Comparison of ENCODE assay signal across 23 cellular contexts in the genomic region with DNA sequence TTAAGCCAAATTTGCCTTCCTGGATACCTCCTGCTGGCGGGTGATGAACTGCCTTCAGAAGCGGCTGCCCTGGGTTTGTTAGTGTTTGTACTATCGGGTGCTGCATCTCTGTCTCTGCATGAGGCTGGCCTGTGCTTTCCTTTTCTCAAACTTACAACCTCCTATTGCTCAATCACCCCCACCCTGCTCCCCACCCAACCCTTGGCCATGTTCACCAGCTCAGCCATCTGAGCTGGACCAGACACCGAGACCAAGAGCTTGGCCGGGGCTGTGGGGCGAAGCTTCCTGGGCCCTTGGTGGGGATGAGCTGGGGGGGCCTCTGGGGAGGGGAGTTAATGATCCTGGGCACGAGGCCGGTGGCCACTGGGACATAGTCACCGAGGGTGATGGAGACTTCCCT. TPM values are rescaled to one million over a fixed set of nuclear protein-coding genes. Genes with fewer than 3 reads are reported as not detected.
DNase-seq lines count a peak whose midpoint lies in the region; ATAC-seq and TF ChIP-seq lines count a peak whose summit lies in the region.
"Had no signal": no experiment of that assay in that cellular context is flagged by ENCODE, and none has a peak within 500 bp of the region (broad histone marks: within the 10 kb centered on the region; RNA-seq: fewer than 3 reads in every experiment).

No MANE protein-coding gene starts in this region.

- TF ChIP-seq CTCF in mucosa of descending colon (IDR thresholded peaks at IDR 0.05) (no peak), type B pancreatic cell (conservative IDR thresholded peaks at IDR 0.05) (no peak)

- H3K36me3 ChIP-seq in adipocyte (ENCODE audit: control insufficient read depth, insufficient read depth, low read length, severe bottlenecking) (no peaks in the 10 kb centered on the region), mucosa of descending colon (ENCODE audit: low read depth) (no peaks in the 10 kb centered on the region)
- H3K36me3 ChIP-seq: BLaER1, breast epithelium, colonic mucosa, lower lobe of right lung had no signal

- no peaks in the 10 kb centered on the region for H3K9me3 Mint-ChIP-seq in type B pancreatic cell
- H3K9me3 Mint-ChIP-seq: activated CD8-positive, alpha-beta T cell treated with anti-CD3 and anti-CD28 coated beads for 36 hours; activated T-helper 17 cell treated with anti-CD3 and anti-CD28 coated beads, Interleukin-2, amount 50 U/mL, for 72 hours; effector memory CD8-positive, alpha-beta T cell; stimulated activated naive CD8-positive, alpha-beta T cell treated with anti-CD3 and anti-CD28 coated beads, Interleukin-15, Interleukin-2, amounts not matched to agents 100 ng/mL and 50 ng/mL, for 24 hours had no signal

- H3K36me3 Mint-ChIP-seq in type B pancreatic cell, result no peaks in the 10 kb centered on the region

- peak overlapping the region; percentile 59 for H3K9ac ChIP-seq in adipocyte (ENCODE audit: low read length)
- H3K9ac ChIP-seq: BLaER1 had no signal

- intact Hi-C loops in Right ventricle myocardium superior (cut with DNase I) (no loop called here), mucosa of descending colon (cut with DNase I, micrococcal nuclease) (no loop called here)

- H3K4me1 Mint-ChIP-seq in type B pancreatic cell (ENCODE audit: unreplicated experiment), result peaks cover 47% of the 10 kb centered on the region

- H3K4me3 ChIP-seq in adipocyte (ENCODE audit: low read length) (no peak overlapping the region), mucosa of descending colon (no peak overlapping the region)
- H3K4me3 ChIP-seq: BLaER1, breast epithelium, colonic mucosa, lower lobe of right lung had no signal

- no peak overlapping the region for H3K4me3 Mint-ChIP-seq in type B pancreatic cell
- H3K4me3 Mint-ChIP-seq: activated CD8-positive, alpha-beta T cell treated with anti-CD3 and anti-CD28 coated beads for 36 hours; activated T-helper 17 cell treated with anti-CD3 and anti-CD28 coated beads, Interleukin-2, amount 50 U/mL, for 72 hours; effector memory CD8-positive, alpha-beta T cell; stimulated activated naive CD8-positive, alpha-beta T cell treated with anti-CD3 and anti-CD28 coated beads, Interleukin-15, Interleukin-2, amounts not matched to agents 100 ng/mL and 50 ng/mL, for 24 hours; T-helper 17 cell had no signal

- H3K27me3 Mint-ChIP-seq in type B pancreatic cell, result no peaks in the 10 kb centered on the region
- H3K27me3 Mint-ChIP-seq: activated CD8-positive, alpha-beta T cell treated with anti-CD3 and anti-CD28 coated beads for 36 hours had no signal

- peaks cover 66% of the 10 kb centered on the region for H3K4me1 ChIP-seq in adipocyte (ENCODE audit: control insufficient read depth, insufficient read depth, low read length)
- H3K4me1 ChIP-seq in mucosa of descending colon (ENCODE audit: low read depth), result no peaks in the 10 kb centered on the region
- H3K4me1 ChIP-seq: breast epithelium, colonic mucosa, lower lobe of right lung had no signal

- no peaks in the 10 kb centered on the region for H3K9me3 ChIP-seq in adipocyte (ENCODE audit: control insufficient read depth, low read length)
- no peaks in the 10 kb centered on the region for H3K9me3 ChIP-seq in mucosa of descending colon
- H3K9me3 ChIP-seq: BLaER1, breast epithelium, colonic mucosa, lower lobe of right lung had no signal

- peak; percentile 60 for DNase-seq in adipocyte (ENCODE audit: low read depth)
- peak; percentile 68 for DNase-seq in Right ventricle myocardium superior
- peak in 1 of 3 donors; percentile 48 for DNase-seq in mucosa of descending colon
- DNase-seq in type B pancreatic cell (ENCODE audit: extremely low spot score, unreplicated experiment), result no peak
- DNase-seq in DMS53 (lab: John Stamatoyannopoulos, UW), result no peak
- DNase-seq: activated CD8-positive, alpha-beta T cell treated with anti-CD3 and anti-CD28 coated beads for 36 hours; activated naive CD4-positive, alpha-beta T cell treated with anti-CD3 and anti-CD28 coated beads, Interleukin-2, amount 50 U/mL, for 16 hours; amygdala; colonic mucosa; DND-41; effector memory CD8-positive, alpha-beta T cell; HCEC 1CT; lower lobe of right lung; NCI-H446 treated with DMSO at 0.1 percent for 48 hours; OCI-M1; T-helper 17 cell had no signal

- H3K27me3 ChIP-seq in adipocyte (replicated peaks; ENCODE audit: control insufficient read depth, insufficient read depth, low read length), result no peaks in the 10 kb centered on the region
- H3K27me3 ChIP-seq: BLaER1, breast epithelium had no signal

- H3K27ac Mint-ChIP-seq in type B pancreatic cell, result peak overlapping the region; percentile 15
- H3K27ac Mint-ChIP-seq: activated CD8-positive, alpha-beta T cell treated with anti-CD3 and anti-CD28 coated beads for 36 hours; activated T-helper 17 cell treated with anti-CD3 and anti-CD28 coated beads, Interleukin-2, amount 50 U/mL, for 72 hours; effector memory CD8-positive, alpha-beta T cell; stimulated activated naive CD8-positive, alpha-beta T cell treated with anti-CD3 and anti-CD28 coated beads, Interleukin-15, Interleukin-2, amounts not matched to agents 100 ng/mL and 50 ng/mL, for 24 hours; T-helper 17 cell had no signal

- ATAC-seq in Right ventricle myocardium superior (ENCODE audit: poor library complexity) (peak; percentile 69), mucosa of descending colon (peak; percentile 12), GM18870 (IDR thresholded peaks at IDR 0.05; ENCODE audit: unreplicated experiment) (no peak), GM18519 (IDR thresholded peaks at IDR 0.05; ENCODE audit: low FRiP score, unreplicated experiment) (no peak)
- ATAC-seq: activated CD8-positive, alpha-beta T cell treated with anti-CD3 and anti-CD28 coated beads for 36 hours; activated T-helper 17 cell treated with anti-CD3 and anti-CD28 coated beads, Interleukin-2, amount 50 U/mL, for 72 hours; effector memory CD8-positive, alpha-beta T cell; lower lobe of right lung; SK-N-SH treated with all-trans-retinoic acid at 6 μM for 48 hours; T-helper 17 cell had no signal

RNA-seq across cellular contexts. Expression of a gene that starts 16.8 kb away (rescaled TPM):
- total RNA-seq in Right ventricle myocardium superior (69.7 TPM), mucosa of descending colon (10 to 100 TPM; 10.2 to 48.9 (median 30.5) TPM), type B pancreatic cell (ENCODE audit: low replicate concordance) (49.1 and 67.6 TPM in 2 replicates)

RNA-seq across cellular contexts. Expression of a gene that starts 52.0 kb away (rescaled TPM):
- total RNA-seq in Right ventricle myocardium superior, result 40.7 TPM
- 10 to 100 TPM; 23.0 to 28.7 (median 25.3) TPM for total RNA-seq in mucosa of descending colon
- total RNA-seq in type B pancreatic cell (ENCODE audit: low replicate concordance), result 21.9 and 26.1 TPM in 2 replicates

Comparison
In these comparisons a context has a peak if more than half of its experiments do, and no peak if none do; other contexts are left out.
1. DNase-seq: peak in adipocyte (single experiment) and Right ventricle myocardium superior (single experiment); none in type B pancreatic cell (single experiment) and DMS53 (single experiment).
2. ATAC-seq: peak in Right ventricle myocardium superior (single experiment) and mucosa of descending colon (single experiment); none in GM18870 (single experiment) and GM18519 (single experiment).